27 cellular contexts compared by ENCODE assay signal in genomic region chr4:99986792-99987191, GRCh38. TPM values are rescaled to one million over a fixed set of nuclear protein-coding genes. Genes with fewer than 3 reads are reported as not detected.
DNase-seq lines count a peak whose midpoint lies in the region; ATAC-seq lines count a peak whose summit lies in the region.
"Had no signal": no experiment of that assay in that cellular context is flagged by ENCODE, and none has a peak within 500 bp of the region (broad histone marks: within the 10 kb centered on the region; RNA-seq: fewer than 3 reads in every experiment).

No MANE protein-coding gene starts in this region.

- no peak overlapping the region for H3K4me3 Mint-ChIP-seq in natural killer cell treated with Interleukin-12 subunit alpha and Interleukin-12 subunit beta and Interleukin-15 and Interleukin-18, amount 100 ng/mL, for 72 hours
- H3K4me3 Mint-ChIP-seq: activated CD8-positive, alpha-beta T cell treated with anti-CD3 and anti-CD28 coated beads for 36 hours; activated naive CD8-positive, alpha-beta T cell treated with anti-CD3 and anti-CD28 coated beads, Interleukin-2, amount 10 ng/mL, durations not matched to agents 7 days and 5 days; dendritic cell treated with granulocyte-macrophage colony-stimulating factor and Interleukin-4, amounts not matched to agents 40 ng/mL and 50 ng/mL, for 4 days; mesothelial cell of epicardium; naive thymus-derived CD4-positive, alpha-beta T cell; stimulated activated memory B cell treated with anti-CD40 and anti-IgM and Interleukin-4, amounts not matched to agents 10 μg/mL and 1 μg/mL and 100 μg/mL, for 72 hours had no signal

- H3K36me3 Mint-ChIP-seq in natural killer cell treated with Interleukin-12 subunit alpha and Interleukin-12 subunit beta and Interleukin-15 and Interleukin-18, amount 100 ng/mL, for 72 hours = no peaks in the 10 kb centered on the region
- H3K36me3 Mint-ChIP-seq: activated naive CD8-positive, alpha-beta T cell treated with anti-CD3 and anti-CD28 coated beads, Interleukin-2, amount 10 ng/mL, durations not matched to agents 7 days and 5 days; mesothelial cell of epicardium; naive thymus-derived CD4-positive, alpha-beta T cell; stimulated activated memory B cell treated with anti-CD40 and anti-IgM and Interleukin-4, amounts not matched to agents 10 μg/mL and 1 μg/mL and 100 μg/mL, for 72 hours had no signal

- H3K4me1 Mint-ChIP-seq in natural killer cell treated with Interleukin-12 subunit alpha and Interleukin-12 subunit beta and Interleukin-15 and Interleukin-18, amount 100 ng/mL, for 72 hours (ENCODE audit: low read depth in 2 of 2) = no peaks in the 10 kb centered on the region
- H3K4me1 Mint-ChIP-seq: activated naive CD8-positive, alpha-beta T cell treated with anti-CD3 and anti-CD28 coated beads, Interleukin-2, amount 10 ng/mL, durations not matched to agents 7 days and 5 days; naive thymus-derived CD4-positive, alpha-beta T cell; stimulated activated memory B cell treated with anti-CD40 and anti-IgM and Interleukin-4, amounts not matched to agents 10 μg/mL and 1 μg/mL and 100 μg/mL, for 72 hours had no signal

- no peaks in the 10 kb centered on the region for H3K9me3 Mint-ChIP-seq in natural killer cell treated with Interleukin-12 subunit alpha and Interleukin-12 subunit beta and Interleukin-15 and Interleukin-18, amount 100 ng/mL, for 72 hours
- H3K9me3 Mint-ChIP-seq: activated CD8-positive, alpha-beta T cell treated with anti-CD3 and anti-CD28 coated beads for 36 hours; activated naive CD8-positive, alpha-beta T cell treated with anti-CD3 and anti-CD28 coated beads, Interleukin-2, amount 10 ng/mL, durations not matched to agents 7 days and 5 days; dendritic cell treated with granulocyte-macrophage colony-stimulating factor and Interleukin-4, amounts not matched to agents 40 ng/mL and 50 ng/mL, for 4 days; mesothelial cell of epicardium; stimulated activated memory B cell treated with anti-CD40 and anti-IgM and Interleukin-4, amounts not matched to agents 10 μg/mL and 1 μg/mL and 100 μg/mL, for 72 hours had no signal

- no peak for DNase-seq in HUDEP-2 (lab: John Stamatoyannopoulos, UW; ENCODE audit: unreplicated experiment in 76 of 76)
- DNase-seq in natural killer cell treated with Interleukin-12 subunit alpha and Interleukin-12 subunit beta and Interleukin-15 and Interleukin-18, amount 100 ng/mL, for 72 hours (ENCODE audit: low spot score) = no peak
- DNase-seq in stimulated activated CD4-positive, alpha-beta T cell treated with anti-CD3 and anti-CD28 coated beads, Interleukin-12 subunit alpha, Interleukin-12 subunit beta, amount 100 ng/mL, for 4 hours = no peak
- DNase-seq: activated CD8-positive, alpha-beta T cell treated with anti-CD3 and anti-CD28 coated beads for 36 hours; activated effector memory CD4-positive, alpha-beta T cell treated with anti-CD3 and anti-CD28 coated beads, Interleukin-2, amount 50 U/mL, for 16 hours; activated naive CD8-positive, alpha-beta T cell treated with anti-CD3 and anti-CD28 coated beads, Interleukin-2, amount 10 ng/mL, durations not matched to agents 7 days and 5 days; BE2C; central memory CD4-positive, alpha-beta T cell; DMS79; GF-D8; naive thymus-derived CD4-positive, alpha-beta T cell; NCI-H146; NCI-H2171 treated with DMSO at 0.1 percent for 48 hours; NCI-H524 treated with DMSO at 0.1 percent for 48 hours; occipital lobe; Peyer's patch; SIG-M5; T-helper 1 cell had no signal

- no peak overlapping the region for H3K27ac Mint-ChIP-seq in natural killer cell treated with Interleukin-12 subunit alpha and Interleukin-12 subunit beta and Interleukin-15 and Interleukin-18, amount 100 ng/mL, for 72 hours
- H3K27ac Mint-ChIP-seq: activated CD8-positive, alpha-beta T cell treated with anti-CD3 and anti-CD28 coated beads for 36 hours; activated naive CD8-positive, alpha-beta T cell treated with anti-CD3 and anti-CD28 coated beads, Interleukin-2, amount 10 ng/mL, durations not matched to agents 7 days and 5 days; dendritic cell treated with granulocyte-macrophage colony-stimulating factor and Interleukin-4, amounts not matched to agents 40 ng/mL and 50 ng/mL, for 4 days; mesothelial cell of epicardium; naive thymus-derived CD4-positive, alpha-beta T cell; stimulated activated memory B cell treated with anti-CD40 and anti-IgM and Interleukin-4, amounts not matched to agents 10 μg/mL and 1 μg/mL and 100 μg/mL, for 72 hours had no signal

- peaks cover 13% of the 10 kb centered on the region in 2 donors for H3K27me3 Mint-ChIP-seq in natural killer cell treated with Interleukin-12 subunit alpha and Interleukin-12 subunit beta and Interleukin-15 and Interleukin-18, amount 100 ng/mL, for 72 hours

- peak; percentile 70 for ATAC-seq in GM18519 (IDR thresholded peaks at IDR 0.05; ENCODE audit: low FRiP score, unreplicated experiment)
- peak; percentile 43 for ATAC-seq in GM21367 (IDR thresholded peaks at IDR 0.05; ENCODE audit: unreplicated experiment)
- peak; percentile 61 for ATAC-seq in HG02884 (IDR thresholded peaks at IDR 0.05; ENCODE audit: unreplicated experiment)
- peak; percentile 82 for ATAC-seq in HG03520 (IDR thresholded peaks at IDR 0.05; ENCODE audit: unreplicated experiment)
- ATAC-seq in natural killer cell treated with Interleukin-12 subunit alpha and Interleukin-12 subunit beta and Interleukin-15 and Interleukin-18, amount 100 ng/mL, for 72 hours = no peak
- no peak for ATAC-seq in GM18870 (IDR thresholded peaks at IDR 0.05; ENCODE audit: unreplicated experiment)
- ATAC-seq: activated CD4-positive, CD25-positive, alpha-beta regulatory T cell treated with anti-CD3 and anti-CD28 coated beads, Interleukin-2, amount 50 U/mL, for 24 hours; activated CD8-positive, alpha-beta T cell treated with anti-CD3 and anti-CD28 coated beads for 36 hours; naive thymus-derived CD4-positive, alpha-beta T cell; stimulated activated memory B cell treated with anti-CD40 and anti-IgM and Interleukin-4, amounts not matched to agents 10 μg/mL and 1 μg/mL and 100 μg/mL, for 72 hours had no signal

RNA-seq across cellular contexts. Expression of gene H2AZ1, which starts 36.7 kb away (rescaled TPM):
- 100 to 1,000 TPM; 429 to 580 TPM for total RNA-seq in natural killer cell treated with Interleukin-12 subunit alpha and Interleukin-12 subunit beta and Interleukin-15 and Interleukin-18, amount 100 ng/mL, for 72 hours

RNA-seq across cellular contexts. Expression of gene DNAJB14, which starts 40.4 kb away (rescaled TPM):
- 10 to 100 TPM; 51.4 to 70.3 TPM for total RNA-seq in natural killer cell treated with Interleukin-12 subunit alpha and Interleukin-12 subunit beta and Interleukin-15 and Interleukin-18, amount 100 ng/mL, for 72 hours

Comparison
In these comparisons a context has a peak if more than half of its experiments do, and no peak if none do; other contexts are left out.
1. ATAC-seq: peak in GM18519 (single experiment), GM21367 (single experiment), HG02884 (single experiment) and HG03520 (single experiment); none in natural killer cell treated with Interleukin-12 subunit alpha and Interleukin-12 subunit beta and Interleukin-15 and Interleukin-18, amount 100 ng/mL, for 72 hours (0 of 2) and GM18870 (single experiment).